ENCODE assay signal across 14 cellular contexts in the genomic region with DNA sequence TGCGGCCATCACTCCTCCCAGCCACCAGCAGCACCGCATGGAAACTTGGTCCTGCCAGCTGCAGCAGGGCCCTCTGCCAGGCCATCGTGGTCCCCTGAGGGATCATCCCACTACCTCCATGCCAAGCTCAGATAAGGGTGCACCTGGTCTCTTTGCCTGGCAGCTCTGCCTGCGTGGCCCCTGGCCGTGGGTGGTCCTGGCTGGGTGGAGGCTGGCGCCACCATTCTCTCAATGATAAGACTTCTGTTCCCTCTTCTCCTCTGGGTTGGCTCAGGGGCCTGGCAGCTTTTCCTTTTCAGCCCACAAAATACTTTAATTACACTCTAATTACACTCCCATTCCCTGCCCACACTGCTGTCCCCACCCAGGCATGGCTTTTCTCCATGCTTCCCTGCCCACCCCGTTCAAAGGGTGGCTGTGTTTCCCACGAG. TPM values are rescaled to one million over a fixed set of nuclear protein-coding genes. Genes with fewer than 3 reads are reported as not detected.
DNase-seq lines count a peak whose midpoint lies in the region; ATAC-seq and TF ChIP-seq lines count a peak whose summit lies in the region.
"Had no signal": no experiment of that assay in that cellular context is flagged by ENCODE, and none has a peak within 500 bp of the region (broad histone marks: within the 10 kb centered on the region; RNA-seq: fewer than 3 reads in every experiment).

No MANE protein-coding gene starts in this region.

- POLR2A ChIA-PET in A673 (lab: Charles Lee; ENCODE audit: low non-redundant PET): no interaction called here

- ATAC-seq in left colon (peak; percentile 31), GM21390 (IDR thresholded peaks at IDR 0.05; ENCODE audit: unreplicated experiment) (no peak)
- ATAC-seq: CD8-positive, alpha-beta T cell; K562 had no signal

- H3K27me3 ChIP-seq in A673 (replicated peaks; ENCODE audit: insufficient read depth, low read depth, low read length, poor library complexity): no peaks in the 10 kb centered on the region

- no peaks in the 10 kb centered on the region for H3K9me3 ChIP-seq in A673 (ENCODE audit: low read depth, low read length, poor library complexity, severe bottlenecking)

- intact Hi-C loops in A673 (cut with micrococcal nuclease; ENCODE audit: unreplicated experiment): no loop called here
- intact Hi-C loops in left colon (cut with DNase I, micrococcal nuclease): no loop called here

- no peaks in the 10 kb centered on the region for H3K36me3 ChIP-seq in A673 (ENCODE audit: insufficient read depth, low read length, poor library complexity, severe bottlenecking)

- CTCF ChIA-PET in A673 (lab: Charles Lee): interaction anchor here (0.5 kb wide), 1 partner anchor 291 kb away, joined by 3 read pairs; no protein-coding TSS in a partner anchor

- no peak for TF ChIP-seq CTCF in A673 (conservative IDR thresholded peaks at IDR 0.05; ENCODE audit: low read depth, low read length)

- H3K4me1 ChIP-seq in A673 (ENCODE audit: insufficient read depth, low read length, poor library complexity, severe bottlenecking): peaks cover 6% of the 10 kb centered on the region

- no peak overlapping the region for H3K4me3 ChIP-seq in A673 (ENCODE audit: low read depth, low read length, poor library complexity, severe bottlenecking)
- H3K4me3 ChIP-seq: K562 had no signal

- peak; percentile 10 for DNase-seq in A673 (ENCODE audit: low spot score)
- peak; percentile 69 for DNase-seq in D341Med (ENCODE audit: low spot score)
- peak; percentile 68 for DNase-seq in NCI-H1105 treated with DMSO at 0.1 percent for 48 hours (lab: John Stamatoyannopoulos, UW)
- no peak for DNase-seq in left colon
- no peak for DNase-seq in OCI-M2 (lab: John Stamatoyannopoulos, UW; ENCODE audit: unreplicated experiment)
- no peak for DNase-seq in NOMO-1 treated with DMSO at 0.1 percent for 48 hours (lab: John Stamatoyannopoulos, UW; ENCODE audit: unreplicated experiment)
- no peak for DNase-seq in activated CD4-positive, alpha-beta T cell treated with anti-CD3 and anti-CD28 coated beads, Interleukin-2, amount 50 U/mL, for 4 hours
- DNase-seq: CD8-positive, alpha-beta T cell; NCI-H187; NCI-H524 treated with DMSO at 0.1 percent for 48 hours; SHP77 had no signal

- H3K27ac ChIP-seq in A673 (ENCODE audit: low read depth, low read length, poor library complexity, severe bottlenecking): no peak overlapping the region
- H3K27ac ChIP-seq: HL-60 had no signal

- BruUV-seq in A673 (replicated peaks; lab: Mats Ljungman, UMichigan): no TSS peak

RNA-seq across cellular contexts. Expression of gene TSKU, which starts 26.8 kb away (rescaled TPM):
- 25.3 and 29.0 TPM in 2 replicates for total RNA-seq in A673 (2021)
- total RNA-seq in left colon: 10 to 100 TPM; 38.4 to 42.6 TPM
- total RNA-seq: CD8-positive, alpha-beta T cell had no signal

Comparison
In these comparisons a context has a peak if more than half of its experiments do, and no peak if none do; other contexts are left out.
1. DNase-seq: peak in A673 (single experiment), D341Med (single experiment) and NCI-H1105 treated with DMSO at 0.1 percent for 48 hours (single experiment); none in left colon (0 of 2), OCI-M2 (single experiment), NOMO-1 treated with DMSO at 0.1 percent for 48 hours (single experiment) and activated CD4-positive, alpha-beta T cell treated with anti-CD3 and anti-CD28 coated beads, Interleukin-2, amount 50 U/mL, for 4 hours (0 of 2).